Comparison of ENCODE assay signal across 1 cellular context in the genomic region with DNA sequence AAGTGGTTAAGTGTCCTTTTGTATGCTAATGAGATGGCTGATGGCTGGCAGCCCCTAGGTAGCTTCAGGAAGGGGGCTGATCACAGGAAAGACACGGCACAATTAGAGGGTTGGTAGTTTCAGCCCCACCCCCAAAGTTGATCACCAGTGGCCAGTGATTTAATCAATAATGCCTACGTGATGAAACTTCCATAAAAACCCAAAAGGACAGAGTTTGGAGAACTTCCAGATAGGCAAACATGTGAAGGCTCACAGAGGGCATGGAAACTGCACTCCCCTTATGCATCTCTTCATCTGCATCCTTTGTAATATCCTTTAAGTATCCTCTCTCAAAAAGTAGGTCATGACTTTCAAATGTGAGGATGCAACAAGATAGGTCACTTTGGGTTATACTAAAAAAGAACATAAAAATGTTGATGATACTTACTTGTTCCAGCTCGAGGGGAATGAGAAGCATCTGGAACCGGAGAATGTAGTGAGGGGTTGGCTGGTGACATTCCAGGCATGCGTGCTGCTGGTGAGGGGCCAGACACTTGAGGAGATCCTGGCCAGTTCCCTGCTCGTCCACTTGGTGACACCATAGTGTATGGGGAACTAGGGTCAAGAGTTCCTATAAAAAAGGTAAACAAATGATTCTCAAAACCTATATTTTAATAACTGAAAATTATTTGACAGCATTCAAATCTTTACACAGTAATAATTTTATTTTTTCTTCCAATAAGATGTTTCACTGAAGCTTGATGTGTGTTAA.
TF ChIP-seq lines count a peak whose summit lies in the region.

No MANE protein-coding gene starts in this region.

TF ChIP-seq in GM23338, 12 proteins besides CTCF, POLR2A, EP300 and RAD21 (continued from another document):
- TF ChIP-seq, protein P1, sequence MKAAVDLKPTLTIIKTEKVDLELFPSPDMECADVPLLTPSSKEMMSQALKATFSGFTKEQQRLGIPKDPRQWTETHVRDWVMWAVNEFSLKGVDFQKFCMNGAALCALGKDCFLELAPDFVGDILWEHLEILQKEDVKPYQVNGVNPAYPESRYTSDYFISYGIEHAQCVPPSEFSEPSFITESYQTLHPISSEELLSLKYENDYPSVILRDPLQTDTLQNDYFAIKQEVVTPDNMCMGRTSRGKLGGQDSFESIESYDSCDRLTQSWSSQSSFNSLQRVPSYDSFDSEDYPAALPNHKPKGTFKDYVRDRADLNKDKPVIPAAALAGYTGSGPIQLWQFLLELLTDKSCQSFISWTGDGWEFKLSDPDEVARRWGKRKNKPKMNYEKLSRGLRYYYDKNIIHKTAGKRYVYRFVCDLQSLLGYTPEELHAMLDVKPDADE (IDR thresholded peaks at IDR 0.05), result no peak
- no peak for TF ChIP-seq EZH2 (IDR thresholded peaks at IDR 0.05; ENCODE audit: low read depth, unreplicated experiment)
- no peak for TF ChIP-seq POLR2AphosphoS5 (IDR thresholded peaks at IDR 0.05; ENCODE audit: low read depth)
